ENCODE assay signal across 1 cellular context in the genomic region with DNA sequence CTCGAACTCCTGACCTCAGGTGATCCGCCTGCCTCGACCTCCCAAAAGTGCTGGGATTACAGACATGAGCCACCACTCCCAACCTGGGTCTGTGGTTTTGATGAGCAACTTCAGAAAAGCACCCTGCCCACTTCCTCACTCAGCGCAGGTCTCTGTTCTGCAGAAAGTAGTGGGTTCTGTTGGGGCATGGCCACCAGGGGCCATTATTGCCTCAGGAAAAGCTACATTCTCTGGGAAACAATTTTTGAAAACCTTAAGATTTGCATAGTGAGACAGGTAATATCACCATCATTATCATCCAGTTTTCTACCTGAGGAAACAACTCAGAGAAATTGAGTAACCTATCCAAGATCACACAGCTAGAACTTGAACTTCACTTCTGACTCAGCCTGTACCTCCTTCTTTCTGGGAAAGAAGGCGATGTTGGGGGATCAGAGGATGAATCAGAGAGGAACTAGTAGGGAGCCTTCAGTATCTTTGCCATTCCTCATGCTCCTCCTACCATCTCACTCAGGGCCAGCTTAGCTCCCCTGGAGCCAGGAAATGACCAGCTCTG.
TF ChIP-seq lines count a peak whose summit lies in the region.

No MANE protein-coding gene starts in this region.

TF ChIP-seq in SK-N-SH, 30 proteins besides CTCF, POLR2A, EP300 and RAD21 (continued from another document):
- TF ChIP-seq, protein P1, sequence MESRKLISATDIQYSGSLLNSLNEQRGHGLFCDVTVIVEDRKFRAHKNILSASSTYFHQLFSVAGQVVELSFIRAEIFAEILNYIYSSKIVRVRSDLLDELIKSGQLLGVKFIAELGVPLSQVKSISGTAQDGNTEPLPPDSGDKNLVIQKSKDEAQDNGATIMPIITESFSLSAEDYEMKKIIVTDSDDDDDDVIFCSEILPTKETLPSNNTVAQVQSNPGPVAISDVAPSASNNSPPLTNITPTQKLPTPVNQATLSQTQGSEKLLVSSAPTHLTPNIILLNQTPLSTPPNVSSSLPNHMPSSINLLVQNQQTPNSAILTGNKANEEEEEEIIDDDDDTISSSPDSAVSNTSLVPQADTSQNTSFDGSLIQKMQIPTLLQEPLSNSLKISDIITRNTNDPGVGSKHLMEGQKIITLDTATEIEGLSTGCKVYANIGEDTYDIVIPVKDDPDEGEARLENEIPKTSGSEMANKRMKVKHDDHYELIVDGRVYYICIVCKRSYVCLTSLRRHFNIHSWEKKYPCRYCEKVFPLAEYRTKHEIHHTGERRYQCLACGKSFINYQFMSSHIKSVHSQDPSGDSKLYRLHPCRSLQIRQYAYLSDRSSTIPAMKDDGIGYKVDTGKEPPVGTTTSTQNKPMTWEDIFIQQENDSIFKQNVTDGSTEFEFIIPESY (IDR thresholded peaks at IDR 0.05; ENCODE audit: borderline replicate concordance, low read depth), result no peak
- TF ChIP-seq EZH2phosphoT487 (IDR thresholded peaks at IDR 0.05; ENCODE audit: borderline replicate concordance, low read depth), result no peak
